Comparison of ENCODE assay signal across 2 cellular contexts in genomic region chr11:61774441-61774840, GRCh38.
TF ChIP-seq lines count a peak whose summit lies in the region.

No MANE protein-coding gene starts in this region.

TF ChIP-seq in SK-N-SH, 30 proteins besides CTCF, POLR2A, EP300 and RAD21 (continued from another document):
- TF ChIP-seq REST (IDR thresholded peaks at IDR 0.05; ENCODE audit: low read depth, low read length) (no peak), TAF1 (IDR thresholded peaks at IDR 0.05; ENCODE audit: borderline replicate concordance, low read depth, low read length) (no peak), RXRA (IDR thresholded peaks at IDR 0.05; ENCODE audit: borderline replicate concordance, low read depth) (no peak), NRF1 (IDR thresholded peaks at IDR 0.05; ENCODE audit: low read depth, low read length) (no peak), SMC3 (IDR thresholded peaks at IDR 0.05; ENCODE audit: low read depth, low read length) (no peak), USF1 (IDR thresholded peaks at IDR 0.05; ENCODE audit: borderline replicate concordance, low read depth) (no peak), EZH2phosphoT487 (IDR thresholded peaks at IDR 0.05; ENCODE audit: borderline replicate concordance, low read depth) (no peak), GATA2 (CRISPR knock-in tag; IDR thresholded peaks at IDR 0.05) (no peak)

TF ChIP-seq in SK-N-SH treated with all-trans-retinoic acid at 6 μM for 48 hours, 23 proteins besides CTCF, POLR2A, EP300 and RAD21 (continued from another document):
- no peak for TF ChIP-seq TCF4 (CRISPR knock-in tag; IDR thresholded peaks at IDR 0.05; ENCODE audit: borderline replicate concordance)
- no peak for TF ChIP-seq CREB5 (CRISPR knock-in tag; IDR thresholded peaks at IDR 0.05; ENCODE audit: low read depth)
- no peak for TF ChIP-seq ARNTL (CRISPR knock-in tag; IDR thresholded peaks at IDR 0.05; ENCODE audit: borderline replicate concordance, low read depth)
- TF ChIP-seq ZC3H10 (CRISPR knock-in tag; IDR thresholded peaks at IDR 0.05): no peak
- TF ChIP-seq PATZ1 (CRISPR knock-in tag; IDR thresholded peaks at IDR 0.05; ENCODE audit: borderline replicate concordance): no peak
